24 cellular contexts compared by ENCODE assay signal in genomic region chr19:38971672-38972071, GRCh38. TPM values are rescaled to one million over a fixed set of nuclear protein-coding genes. Genes with fewer than 3 reads are reported as not detected.
DNase-seq lines count a peak whose midpoint lies in the region; ATAC-seq and FAIRE-seq lines count a peak whose summit lies in the region.
"Had no signal": no experiment of that assay in that cellular context is flagged by ENCODE, and none has a peak within 500 bp of the region (broad histone marks: within the 10 kb centered on the region; RNA-seq: fewer than 3 reads in every experiment).

No MANE protein-coding gene starts in this region.

- ATAC-seq in esophagus mucosa (peak; percentile 38), HG03520 (IDR thresholded peaks at IDR 0.05; ENCODE audit: unreplicated experiment) (no peak), GM19324 (IDR thresholded peaks at IDR 0.05; ENCODE audit: low FRiP score, unreplicated experiment) (no peak)
- ATAC-seq: T-cell had no signal

- no peak for FAIRE-seq in GM19239 (lab: Jason Lieb, UNC)
- FAIRE-seq: GM12891, H54 had no signal

- DNase-seq in DMS53 (lab: John Stamatoyannopoulos, UW) (peak; percentile 44), DMS53 treated with DMSO at 0.1 percent for 48 hours (lab: John Stamatoyannopoulos, UW; ENCODE audit: unreplicated experiment) (no peak), HT1080 (ENCODE audit: low read depth) (peak; percentile 45), GM19239 (ENCODE audit: insufficient read length, low spot score) (no peak)
- DNase-seq: Calu3; GDM1; Kasumi-1; NCI-H1105 treated with DMSO at 0.1 percent for 48 hours; NCI-H146; NCI-H1930; NCI-H2107; NCI-H446; NCI-H526; NK-92 treated with Interleukin-12 subunit alpha and Interleukin-12 subunit beta, amount 100 ng/mL, for 24 hours; SHP77; T-cell had no signal

RNA-seq across cellular contexts. Expression of gene FBXO17, which starts 3.9 kb away (rescaled TPM):
- 28.6 and 40.0 TPM in 2 replicates for total RNA-seq in HT1080 (2014; rRNA removed; shearing (Covaris generic))
- 29.1 and 30.4 TPM in 2 replicates for polyA plus RNA-seq in HT1080 (2015; cell fraction: cytosol; rRNA removed)
- polyA plus RNA-seq in HT1080 (2015; cell fraction: nucleus; rRNA removed) = 33.7 and 42.0 TPM in 2 replicates
- 4.7 TPM for total RNA-seq in esophagus mucosa

RNA-seq across cellular contexts. Expression of gene MRPS12, which starts 40.9 kb away (rescaled TPM):
- total RNA-seq in HT1080 (2014; rRNA removed; shearing (Covaris generic)) = 135 and 136 TPM in 2 replicates
- 64.1 and 81.8 TPM in 2 replicates for polyA plus RNA-seq in HT1080 (2015; cell fraction: cytosol; rRNA removed)
- 32.6 and 35.8 TPM in 2 replicates for polyA plus RNA-seq in HT1080 (2015; cell fraction: nucleus; rRNA removed)
- total RNA-seq in esophagus mucosa = 60.4 TPM

RNA-seq across cellular contexts. Expression of gene SARS2, which starts 41.1 kb away (rescaled TPM):
- total RNA-seq in HT1080 (2014; rRNA removed; shearing (Covaris generic)) = 44.6 and 48.2 TPM in 2 replicates
- 46.5 and 49.6 TPM in 2 replicates for polyA plus RNA-seq in HT1080 (2015; cell fraction: cytosol; rRNA removed)
- polyA plus RNA-seq in HT1080 (2015; cell fraction: nucleus; rRNA removed) = 107 and 122 TPM in 2 replicates
- 24.1 TPM for total RNA-seq in esophagus mucosa

RNA-seq across cellular contexts. Expression of gene CCER2, which starts 59.7 kb away (rescaled TPM):
- total RNA-seq in HT1080 (2014; rRNA removed; shearing (Covaris generic)) = not detected in 2 replicates
- not detected in 2 replicates for polyA plus RNA-seq in HT1080 (2015; cell fraction: cytosol; rRNA removed)
- polyA plus RNA-seq in HT1080 (2015; cell fraction: nucleus; rRNA removed) = 0.35 and 0.52 TPM in 2 replicates
- 1.4 TPM for total RNA-seq in esophagus mucosa
- total RNA-seq: M059J, SK-MEL-5 had no signal
- polyA plus RNA-seq: BJ had no signal

Comparison
In these comparisons a context has a peak if more than half of its experiments do, and no peak if none do; other contexts are left out.
1. DNase-seq: peak in DMS53 (single experiment) and HT1080 (single experiment); none in DMS53 treated with DMSO at 0.1 percent for 48 hours (single experiment) and GM19239 (single experiment).